20 cellular contexts compared by ENCODE assay signal in genomic region chr7:133650067-133650466, GRCh38.
DNase-seq lines count a peak whose midpoint lies in the region; ATAC-seq and TF ChIP-seq lines count a peak whose summit lies in the region.
"Had no signal": no experiment of that assay in that cellular context is flagged by ENCODE, and none has a peak within 500 bp of the region (broad histone marks: within the 10 kb centered on the region; RNA-seq: fewer than 3 reads in every experiment).

No MANE protein-coding gene starts in this region.

- peak overlapping the region; percentile 29 for H3K4me2 ChIP-seq in GM23248 (ENCODE audit: unreplicated experiment)

- H3K79me2 ChIP-seq in ACC112 (ENCODE audit: control insufficient read depth, insufficient read depth, low read length, unreplicated experiment): no peaks in the 10 kb centered on the region
- H3K79me2 ChIP-seq in GM23248 (ENCODE audit: insufficient read depth): no peaks in the 10 kb centered on the region

- H3K27ac Mint-ChIP-seq in chondrocyte (ENCODE audit: unreplicated experiment): peak overlapping the region; percentile 52
- H3K27ac Mint-ChIP-seq in activated naive CD8-positive, alpha-beta T cell treated with anti-CD3 and anti-CD28 coated beads for 36 hours: no peak overlapping the region
- H3K27ac Mint-ChIP-seq: activated CD4-positive, alpha-beta T cell treated with anti-CD3 and anti-CD28 coated beads, Interleukin-2, amount 10 ng/mL, durations not matched to agents 7 days and 5 days; CD4-positive, CD25-positive, alpha-beta regulatory T cell; T-cell had no signal

- H3K9me3 Mint-ChIP-seq in chondrocyte (ENCODE audit: low read depth): no peaks in the 10 kb centered on the region
- H3K9me3 Mint-ChIP-seq in activated naive CD8-positive, alpha-beta T cell treated with anti-CD3 and anti-CD28 coated beads for 36 hours: no peaks in the 10 kb centered on the region
- H3K9me3 Mint-ChIP-seq: activated CD4-positive, alpha-beta T cell treated with anti-CD3 and anti-CD28 coated beads, Interleukin-2, amount 10 ng/mL, durations not matched to agents 7 days and 5 days; T-cell had no signal

- peaks cover 2% of the 10 kb centered on the region for H3K36me3 Mint-ChIP-seq in chondrocyte (ENCODE audit: low read depth)
- H3K36me3 Mint-ChIP-seq in activated naive CD8-positive, alpha-beta T cell treated with anti-CD3 and anti-CD28 coated beads for 36 hours: peaks cover 1% of the 10 kb centered on the region

- H3K9ac ChIP-seq in GM23248: no peak overlapping the region

- no peaks in the 10 kb centered on the region for H3K27me3 ChIP-seq in ACC112 (ENCODE audit: insufficient read depth, low read length)
- H3K27me3 ChIP-seq in GM23248 (replicated peaks; ENCODE audit: insufficient read depth): no peaks in the 10 kb centered on the region
- no peaks in the 10 kb centered on the region for H3K27me3 ChIP-seq in lower lobe of right lung (ENCODE audit: low read depth)
- H3K27me3 ChIP-seq in HAP-1 (ENCODE audit: low read depth): no peaks in the 10 kb centered on the region
- no peaks in the 10 kb centered on the region for H3K27me3 ChIP-seq in dorsolateral prefrontal cortex
- H3K27me3 ChIP-seq: colonic mucosa had no signal

- H3K27ac ChIP-seq in ACC112 (ENCODE audit: low read depth, low read length) (peak overlapping the region; percentile 49), GM23248 (peak overlapping the region; percentile 52), lower lobe of right lung (no peak overlapping the region), dorsolateral prefrontal cortex (no peak overlapping the region)
- H3K27ac ChIP-seq: colonic mucosa had no signal

- H3F3A ChIP-seq in GM23248 (ENCODE audit: insufficient read depth): peaks cover 30% of the 10 kb centered on the region; the same call in 1 of the 2 replicates

- TF ChIP-seq CTCF in chondrocyte (IDR thresholded peaks at IDR 0.05) (no peak), lower lobe of right lung (IDR thresholded peaks at IDR 0.05) (no peak), dorsolateral prefrontal cortex (IDR thresholded peaks at IDR 0.05 in 54 of 56, conservative IDR thresholded peaks at IDR 0.05 in 2 of 56; ENCODE audit: low read depth in 1 of 56, partially characterized antibody in 56 of 56) (no peak)

- peak; percentile 62 to 71 for ATAC-seq in lower lobe of right lung
- ATAC-seq: T-cell had no signal

- H3K9me3 ChIP-seq in GM23248 (ENCODE audit: low read depth) (no peaks in the 10 kb centered on the region), lower lobe of right lung (no peaks in the 10 kb centered on the region), HAP-1 (no peaks in the 10 kb centered on the region)
- H3K9me3 ChIP-seq: colonic mucosa had no signal

- H3K27me3 Mint-ChIP-seq in chondrocyte (ENCODE audit: low read depth): no peaks in the 10 kb centered on the region
- H3K27me3 Mint-ChIP-seq in activated naive CD8-positive, alpha-beta T cell treated with anti-CD3 and anti-CD28 coated beads for 36 hours: no peaks in the 10 kb centered on the region
- H3K27me3 Mint-ChIP-seq: activated CD4-positive, alpha-beta T cell treated with anti-CD3 and anti-CD28 coated beads, Interleukin-2, amount 10 ng/mL, durations not matched to agents 7 days and 5 days; CD4-positive, CD25-positive, alpha-beta regulatory T cell; T-cell had no signal

- peaks cover 57% of the 10 kb centered on the region for H3K4me1 Mint-ChIP-seq in chondrocyte (ENCODE audit: low read depth)
- no peaks in the 10 kb centered on the region for H3K4me1 Mint-ChIP-seq in activated naive CD8-positive, alpha-beta T cell treated with anti-CD3 and anti-CD28 coated beads for 36 hours

- H3K36me3 ChIP-seq in ACC112 (ENCODE audit: insufficient read depth, low read length) (no peaks in the 10 kb centered on the region), GM23248 (ENCODE audit: low read depth) (no peaks in the 10 kb centered on the region), lower lobe of right lung (no peaks in the 10 kb centered on the region), HAP-1 (replicated peaks) (no peaks in the 10 kb centered on the region)
- H3K36me3 ChIP-seq: colonic mucosa had no signal

- no peaks in the 10 kb centered on the region for H4K20me1 ChIP-seq in GM23248 (ENCODE audit: insufficient read depth)

- WGBS in GM23248 (ENCODE audit: low coverage in 1 of 2, low lambda C conversion rate in 2 of 2, missing lambda C conversion rate in 2 of 2), 2 experiments: 40 to 45% methylated on average over 3 of the region's 3 CpGs

- no peaks in the 10 kb centered on the region for H3K9me2 ChIP-seq in GM23248 (ENCODE audit: insufficient read depth)

- no peak overlapping the region for H3K4me3 ChIP-seq in ACC112 (ENCODE audit: low read depth, low read length)
- H3K4me3 ChIP-seq in GM23248: no peak overlapping the region
- no peak overlapping the region for H3K4me3 ChIP-seq in lower lobe of right lung
- H3K4me3 ChIP-seq in HAP-1: no peak overlapping the region
- no peak overlapping the region for H3K4me3 ChIP-seq in dorsolateral prefrontal cortex
- H3K4me3 ChIP-seq: colonic mucosa had no signal

- H3K4me1 ChIP-seq in ACC112 (ENCODE audit: control insufficient read depth, insufficient read depth, low read length, unreplicated experiment) (peaks cover 24% of the 10 kb centered on the region), GM23248 (ENCODE audit: insufficient read depth) (peaks cover 36% of the 10 kb centered on the region), lower lobe of right lung (peaks cover 21% of the 10 kb centered on the region), HAP-1 (peaks cover 5% of the 10 kb centered on the region; the same call in 1 of the 2 replicates)
- H3K4me1 ChIP-seq: colonic mucosa had no signal

- peak; percentile 60 for DNase-seq in GM23248
- DNase-seq in chondrocyte (ENCODE audit: low spot score): no peak
- DNase-seq in lower lobe of right lung: no peak
- DNase-seq in activated naive CD8-positive, alpha-beta T cell treated with anti-CD3 and anti-CD28 coated beads for 36 hours: no peak
- DNase-seq in NCI-H1694 treated with DMSO at 0.1 percent for 48 hours (lab: John Stamatoyannopoulos, UW): no peak
- no peak for DNase-seq in HAP-1 (ENCODE audit: low spot score in 2 of 2)
- no peak for DNase-seq in dorsolateral prefrontal cortex
- DNase-seq: activated CD4-positive, alpha-beta T cell treated with anti-CD3 and anti-CD28 coated beads, Interleukin-2, amount 10 ng/mL, durations not matched to agents 7 days and 5 days; activated gamma-delta T cell; CD4-positive, CD25-positive, alpha-beta regulatory T cell; colonic mucosa; DMS153; GOT3; NCI-H2081; NCI-H510A; small intestine; stimulated activated CD4-positive, alpha-beta T cell treated with anti-CD3 and anti-CD28 coated beads, Interleukin-4, amount 100 ng/mL, for 4 hours; substantia nigra; T-cell had no signal

- peak overlapping the region; percentile 18 for H3K4me3 Mint-ChIP-seq in chondrocyte (ENCODE audit: unreplicated experiment)
- no peak overlapping the region for H3K4me3 Mint-ChIP-seq in activated naive CD8-positive, alpha-beta T cell treated with anti-CD3 and anti-CD28 coated beads for 36 hours
- H3K4me3 Mint-ChIP-seq: activated CD4-positive, alpha-beta T cell treated with anti-CD3 and anti-CD28 coated beads, Interleukin-2, amount 10 ng/mL, durations not matched to agents 7 days and 5 days; CD4-positive, CD25-positive, alpha-beta regulatory T cell; T-cell had no signal

- in situ Hi-C loops in GM23248 (cut with MboI) (no loop called here), HAP-1 (cut with MboI; ENCODE audit: low sequenced_read_pairs) (no loop called here)

- no peak overlapping the region for H2AFZ ChIP-seq in ACC112 (ENCODE audit: low read length, unreplicated experiment)
- no peak overlapping the region for H2AFZ ChIP-seq in GM23248

- intact Hi-C loops in lower lobe of right lung (cut with DNase I) (no loop called here), dorsolateral prefrontal cortex (cut with DNase I) (no loop called here)

Comparison
In these comparisons a context has a peak if more than half of its experiments do, and no peak if none do; other contexts are left out.
1. H3K27ac ChIP-seq: peak in ACC112 (single experiment) and GM23248 (single experiment); none in lower lobe of right lung (single experiment) and dorsolateral prefrontal cortex (0 of 59).